Comparison of ENCODE assay signal across 15 cellular contexts in the genomic region with DNA sequence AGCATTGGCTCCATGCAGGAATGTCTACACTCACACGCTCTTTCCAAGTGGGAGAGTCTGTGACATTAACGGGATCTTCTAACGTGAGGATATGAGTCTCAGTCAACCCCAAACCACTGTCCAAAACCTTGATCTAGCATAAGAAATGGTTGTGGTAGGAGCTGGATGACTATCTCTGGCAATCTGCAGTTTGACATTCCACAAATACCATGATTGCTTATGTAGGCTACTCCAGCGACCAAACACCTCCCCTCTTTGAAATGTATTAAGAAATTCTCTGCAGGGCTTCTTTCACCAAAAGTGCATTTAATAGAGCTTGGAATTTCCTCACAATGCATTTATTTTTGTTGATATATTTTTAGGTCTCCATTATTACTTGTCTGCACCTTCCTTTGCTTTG. TPM values are rescaled to one million over a fixed set of nuclear protein-coding genes. Genes with fewer than 3 reads are reported as not detected.
DNase-seq lines count a peak whose midpoint lies in the region; ATAC-seq and TF ChIP-seq lines count a peak whose summit lies in the region.
"Had no signal": no experiment of that assay in that cellular context is flagged by ENCODE, and none has a peak within 500 bp of the region (broad histone marks: within the 10 kb centered on the region; RNA-seq: fewer than 3 reads in every experiment).

No MANE protein-coding gene starts in this region.

- H3K23ac ChIP-seq in H9 (ENCODE audit: insufficient read length, low read depth, low read length) = peak overlapping the region; percentile 26

- no peaks in the 10 kb centered on the region for H3K23me2 ChIP-seq in H9 (ENCODE audit: insufficient read length, low read depth, low read length, poor library complexity, severe bottlenecking)

- TF ChIP-seq POLR2A in gastrocnemius medialis (IDR thresholded peaks at IDR 0.05) = no peak

- H3K4me1 ChIP-seq in ACC112 (ENCODE audit: control insufficient read depth, insufficient read depth, low read length, unreplicated experiment) (peaks cover 20% of the 10 kb centered on the region), H9 (ENCODE audit: insufficient read depth, low read length) (peaks cover 4% of the 10 kb centered on the region; the same call in 1 of the 2 replicates), gastrocnemius medialis (no peaks in the 10 kb centered on the region)
- H3K4me1 ChIP-seq: esophagus squamous epithelium, thyroid gland had no signal

- H3K4me3 ChIP-seq in ACC112 (ENCODE audit: low read depth, low read length) (0 out of 2 replicates have a peak overlapping the region, but pooled peaks have one; percentile 12), gastrocnemius medialis (no peak overlapping the region)
- H3K4me3 ChIP-seq: esophagus squamous epithelium, thyroid gland had no signal

- H2BK15ac ChIP-seq in H9 (ENCODE audit: low read depth, low read length) = no peak overlapping the region

- no peaks in the 10 kb centered on the region for H4K20me1 ChIP-seq in H9 (ENCODE audit: control insufficient read depth, insufficient read depth, insufficient read length)

- no peak overlapping the region for H4K5ac ChIP-seq in H9 (ENCODE audit: insufficient read length, low read depth, low read length)

- H2AK5ac ChIP-seq in H9 (ENCODE audit: insufficient read length, low read length) = no peak overlapping the region

- H2BK5ac ChIP-seq in H9 (ENCODE audit: insufficient read length, low read length) = no peak overlapping the region

- H3K4me2 ChIP-seq in H9 (ENCODE audit: insufficient read depth, insufficient read length, low read length) = no peak overlapping the region

- H2BK12ac ChIP-seq in H9 (ENCODE audit: insufficient read length, low read depth, low read length) = no peak overlapping the region

- H3K27ac ChIP-seq in ACC112 (ENCODE audit: low read depth, low read length) (no peak overlapping the region), H9 (ENCODE audit: insufficient read length, low read depth, low read length) (no peak overlapping the region), gastrocnemius medialis (no peak overlapping the region)
- H3K27ac ChIP-seq: esophagus squamous epithelium, thyroid gland had no signal

- H2AFZ ChIP-seq in ACC112 (ENCODE audit: low read length, unreplicated experiment) (no peak overlapping the region), H9 (ENCODE audit: low read length) (no peak overlapping the region)

- peaks cover 0 to 9% of the 10 kb centered on the region in 2 experiments; a peak in 2 of 4 replicates for H3K4me1 Mint-ChIP-seq in H9

- H3K79me2 ChIP-seq in ACC112 (ENCODE audit: control insufficient read depth, insufficient read depth, low read length, unreplicated experiment) = no peaks in the 10 kb centered on the region
- no peaks in the 10 kb centered on the region for H3K79me2 ChIP-seq in H9 (ENCODE audit: insufficient read depth, low read length)

- H3K9me3 Mint-ChIP-seq in H9 = no peaks in the 10 kb centered on the region

- no peak overlapping the region for H3K14ac ChIP-seq in H9 (ENCODE audit: insufficient read depth, low read length)

- H3K36me3 ChIP-seq in ACC112 (ENCODE audit: insufficient read depth, low read length) (no peaks in the 10 kb centered on the region), gastrocnemius medialis (no peaks in the 10 kb centered on the region)
- H3K36me3 ChIP-seq: thyroid gland had no signal

- H3K79me1 ChIP-seq in H9 (ENCODE audit: insufficient read depth, low read depth, low read length, poor library complexity, severe bottlenecking) = no peaks in the 10 kb centered on the region

- in situ Hi-C loops in gastrocnemius medialis (cut with MboI; ENCODE audit: low sequenced_read_pairs in 4 of 4) (no loop called here), GM13977 (cut with MboI; ENCODE audit: low pct_unique_long_range_greater_than_20kb, low sequenced_read_pairs, unreplicated experiment) (no loop called here)

- intact Hi-C loops in gastrocnemius medialis (cut with DNase I; ENCODE audit: low total_unique reads) = no loop called here

- TF ChIP-seq CTCF in H9 (conservative IDR thresholded peaks at IDR 0.05) (no peak), gastrocnemius medialis (IDR thresholded peaks at IDR 0.05 in 4 of 5, conservative IDR thresholded peaks at IDR 0.05 in 1 of 5) (no peak), GM13977 (IDR thresholded peaks at IDR 0.05; ENCODE audit: extremely low read depth, insufficient read depth, missing control alignments) (no peak)

- WGBS in H9 (ENCODE audit: extremely low coverage, insufficient read length, low lambda C conversion rate) = no CpG with 5 or more reads among the region's 4 CpGs

- H3K9ac ChIP-seq in H9 (ENCODE audit: extremely low read depth, insufficient read length, low read length) = no peak overlapping the region

- H4K91ac ChIP-seq in H9 (ENCODE audit: insufficient read length, low read depth, low read length) = no peak overlapping the region

- H3K4me3 Mint-ChIP-seq in H9 = no peak overlapping the region

- H2BK20ac ChIP-seq in H9 (ENCODE audit: low read depth, low read length, poor library complexity, severe bottlenecking) = no peak overlapping the region

- DNase-seq in H9 = no peak
- DNase-seq in amniotic epithelial cell (ENCODE audit: low read depth) = peak; percentile 90
- DNase-seq in iPS-NIHi7 (ENCODE audit: extremely low spot score) = peak; percentile 34
- no peak for DNase-seq in gastrocnemius medialis
- no peak for DNase-seq in GM13977 (ENCODE audit: low spot score)
- DNase-seq: activated CD8-positive, alpha-beta memory T cell treated with anti-CD3 and anti-CD28 coated beads for 24 hours; activated naive CD4-positive, alpha-beta T cell treated with Interleukin-2 at 50 U/mL for 16 hours; esophagus squamous epithelium; islet precursor cell; NCI-H2227 treated with DMSO at 0.1 percent for 48 hours; T-helper 9 cell; thyroid gland had no signal

- no peaks in the 10 kb centered on the region for H3K27me3 ChIP-seq in ACC112 (ENCODE audit: insufficient read depth, low read length)
- no peaks in the 10 kb centered on the region for H3K27me3 ChIP-seq in H9 (ENCODE audit: insufficient read depth, low read length)
- no peaks in the 10 kb centered on the region for H3K27me3 ChIP-seq in gastrocnemius medialis
- H3K27me3 ChIP-seq: esophagus squamous epithelium, thyroid gland had no signal

- ATAC-seq in gastrocnemius medialis = no peak
- no peak for ATAC-seq in HG02938 (IDR thresholded peaks at IDR 0.05; ENCODE audit: unreplicated experiment)
- no peak for ATAC-seq in GM21786 (IDR thresholded peaks at IDR 0.05; ENCODE audit: unreplicated experiment)

- H4K8ac ChIP-seq in H9 (replicated peaks; ENCODE audit: insufficient read length, low read depth, low read length) = no peak overlapping the region

- no peak overlapping the region for H2BK120ac ChIP-seq in H9 (ENCODE audit: low read depth, low read length, poor library complexity, severe bottlenecking)

- peaks cover 16 to 40% (median 20%) of the 10 kb centered on the region in 3 experiments; a peak in 6 of 7 replicates for H3K36me3 Mint-ChIP-seq in H9 (ENCODE audit: insufficient read depth in 1 of 3, low read depth in 3 of 3)

- no peak overlapping the region for H3K27ac Mint-ChIP-seq in H9

- H3T11ph ChIP-seq in H9 (ENCODE audit: low read length) = no peak overlapping the region

- no peak overlapping the region for H3K56ac ChIP-seq in H9 (ENCODE audit: insufficient read length, low read depth, low read length)

- H3K27me3 Mint-ChIP-seq in H9 (ENCODE audit: low read depth) = peaks cover 2% of the 10 kb centered on the region; the same call in 1 of the 2 replicates

- H3K9me3 ChIP-seq in H9 (ENCODE audit: control insufficient read depth, low read depth, low read length) (no peaks in the 10 kb centered on the region), gastrocnemius medialis (no peaks in the 10 kb centered on the region)
- H3K9me3 ChIP-seq: esophagus squamous epithelium, thyroid gland had no signal

- no peak overlapping the region for H3K4ac ChIP-seq in H9 (ENCODE audit: low read depth, low read length)

- no peak overlapping the region for H3K18ac ChIP-seq in H9 (ENCODE audit: insufficient read length, low read depth, low read length)

RNA-seq across cellular contexts. Expression of a gene that starts 14.1 kb away (rescaled TPM):
- total RNA-seq in H9 (2021) = 20.9 and 23.5 TPM in 2 replicates
- total RNA-seq in gastrocnemius medialis = 10 to 100 TPM; 19.2 to 27.4 (median 20.7) TPM

Comparison
In these comparisons a context has a peak if more than half of its experiments do, and no peak if none do; other contexts are left out.
1. DNase-seq: peak in amniotic epithelial cell (single experiment) and iPS-NIHi7 (single experiment); none in H9 (single experiment), gastrocnemius medialis (0 of 2) and GM13977 (single experiment).